8 cellular contexts compared by ENCODE assay signal in genomic region chr9:104682642-104683041, GRCh38. TPM values are rescaled to one million over a fixed set of nuclear protein-coding genes. Genes with fewer than 3 reads are reported as not detected.
DNase-seq lines count a peak whose midpoint lies in the region; ATAC-seq, FAIRE-seq and TF ChIP-seq lines count a peak whose summit lies in the region.

No MANE protein-coding gene starts in this region.

- peak; percentile 48 for TF ChIP-seq CTCF in fibroblast of mammary gland (conservative IDR thresholded peaks at IDR 0.05; ENCODE audit: control insufficient read depth, insufficient read depth, low read depth, low read length)

- DNase-seq in AML-193 (lab: John Stamatoyannopoulos, UW) (peak; percentile 46 to 55), GM18507 (ENCODE audit: extremely low spot score, insufficient read length, low read depth) (no peak), NCI-H1417 (lab: John Stamatoyannopoulos, UW) (peak; percentile 37 to 90 (median 48)), SK-N-DZ (ENCODE audit: low spot score) (peak; percentile 55), fibroblast of mammary gland (ENCODE audit: low read depth) (peak; percentile 70), retina (peak; percentile 61), mucosa of gallbladder (ENCODE audit: low spot score) (no peak)

- peak; percentile 80 for ATAC-seq in HG02885 (IDR thresholded peaks at IDR 0.05; ENCODE audit: poor library complexity, unreplicated experiment)

- H3K4me3 ChIP-seq in fibroblast of mammary gland (ENCODE audit: control insufficient read depth, low read depth, low read length): no peak overlapping the region

- FAIRE-seq in GM18507 (lab: Jason Lieb, UNC): peak; percentile 74

RNA-seq across cellular contexts. Expression of gene OR13D1, which starts 11.7 kb away (rescaled TPM):
- not detected in 2 replicates for polyA plus RNA-seq in SK-N-DZ (2014; cell fraction: cytosol; rRNA removed)
- not detected in 2 replicates for polyA plus RNA-seq in SK-N-DZ (2014; cell fraction: nucleus; rRNA removed)
- not detected for total RNA-seq in mucosa of gallbladder

Comparison
In these comparisons a context has a peak if more than half of its experiments do, and no peak if none do; other contexts are left out.
1. DNase-seq: peak in AML-193 (2 of 2), NCI-H1417 (3 of 3), SK-N-DZ (single experiment), fibroblast of mammary gland (single experiment) and retina (single experiment); none in GM18507 (single experiment) and mucosa of gallbladder (single experiment).